13 cellular contexts compared by ENCODE assay signal in the genomic region with DNA sequence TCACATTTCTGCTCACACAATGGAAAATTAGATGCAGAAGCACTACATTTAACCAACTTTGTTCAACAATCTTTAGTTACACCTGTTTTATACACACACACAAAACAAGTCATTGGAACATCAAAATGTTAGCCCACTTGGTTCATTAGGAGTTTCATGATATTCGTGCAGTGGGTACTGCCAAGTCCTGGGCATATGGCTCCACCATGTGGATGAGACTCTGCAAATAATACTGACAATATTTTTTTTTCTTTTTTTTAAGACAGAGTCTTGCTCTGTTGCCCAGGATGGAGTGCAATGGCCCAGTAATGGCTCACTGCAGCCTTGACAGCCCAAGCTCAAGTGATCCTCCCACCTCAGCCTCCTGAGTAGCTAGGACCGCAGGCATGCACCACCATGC. TPM values are rescaled to one million over a fixed set of nuclear protein-coding genes. Genes with fewer than 3 reads are reported as not detected.
A peak's percentile ranks its signal among the peaks of the same experiment; 100 is the strongest.
DNase-seq lines count a peak whose midpoint lies in the region; ATAC-seq and TF ChIP-seq lines count a peak whose summit lies in the region.
"Had no signal": no experiment of that assay in that cellular context is flagged by ENCODE, and none has a peak within 500 bp of the region (broad histone marks: within the 10 kb centered on the region; RNA-seq: fewer than 3 reads in every experiment).

No MANE protein-coding gene starts in this region.

- no peak for TF ChIP-seq POLR2A in HCT116 (IDR thresholded peaks at IDR 0.05; ENCODE audit: borderline replicate concordance, extremely low read depth, insufficient read depth, insufficient read length)

- DNase-seq in AG09309 (ENCODE audit: low read depth) (no peak), HCT116 (ENCODE audit: low read depth, low spot score) (no peak), astrocyte of the hippocampus (ENCODE audit: low read depth, low spot score) (peak; percentile 30), iris pigment epithelial cell (ENCODE audit: low read depth) (peak; percentile 3), NCI-H146 (lab: John Stamatoyannopoulos, UW) (no peak), NCI-H748 (lab: John Stamatoyannopoulos, UW; ENCODE audit: unreplicated experiment) (no peak)
- no peak for DNase-seq in NK-92 treated with Interleukin-12 subunit alpha and Interleukin-12 subunit beta, amount 100 ng/mL, for 24 hours (lab: John Stamatoyannopoulos, UW)
- DNase-seq in activated T-cell treated with anti-CD3 and anti-CD28 coated beads, Interleukin-2, amount 50 U/mL, for 1 hour = no peak
- DNase-seq: activated effector memory CD4-positive, alpha-beta T cell treated with anti-CD3 and anti-CD28 coated beads, Interleukin-2, amount 50 U/mL, for 16 hours; CD4-positive, CD25-positive, alpha-beta regulatory T cell; effector memory CD4-positive, alpha-beta T cell; islet precursor cell; substantia nigra had no signal

- no peaks in the 10 kb centered on the region for H3K9me2 ChIP-seq in HCT116 (ENCODE audit: insufficient read depth)

- H3K9ac ChIP-seq in HCT116 (ENCODE audit: low read length) = no peak overlapping the region

- POLR2A ChIA-PET in HCT116 (lab: Charles Lee) = no interaction called here

- H3K79me2 ChIP-seq in HCT116 (ENCODE audit: insufficient read depth, low read length) = no peaks in the 10 kb centered on the region

- H3K4me1 ChIP-seq in HCT116 (ENCODE audit: control insufficient read depth in 1 of 2, insufficient read depth in 2 of 2, low read length in 2 of 2) = no peaks in the 10 kb centered on the region; a peak in 1 of 4 replicates

- H3K27ac ChIP-seq in HCT116 (ENCODE audit: low read depth, low read length) = no peak overlapping the region

- H3K27me3 ChIP-seq in HCT116 (ENCODE audit: insufficient read depth, low read length) = no peaks in the 10 kb centered on the region

- H3K9me3 ChIP-seq in HCT116 (ENCODE audit: control insufficient read depth in 1 of 2, insufficient read depth in 1 of 2, low read depth in 1 of 2, low read length in 2 of 2) = no peaks in the 10 kb centered on the region

- no peak overlapping the region for H3K4me3 ChIP-seq in AG09309 (ENCODE audit: control insufficient read depth, low read depth, low read length)
- no peak overlapping the region for H3K4me3 ChIP-seq in HCT116 (replicated peaks in 1 of 2; ENCODE audit: low read depth in 1 of 2, low read length in 2 of 2)

- ATAC-seq in HCT116 = peak; percentile 66

- no peaks in the 10 kb centered on the region for H3K36me3 ChIP-seq in HCT116 (ENCODE audit: control insufficient read depth in 1 of 2, insufficient read depth in 2 of 2, low read length in 2 of 2)

- H2AFZ ChIP-seq in HCT116 (ENCODE audit: low read depth, low read length, poor library complexity, severe bottlenecking) = no peak overlapping the region

- H3K4me2 ChIP-seq in HCT116 (ENCODE audit: low read length) = no peak overlapping the region

- TF ChIP-seq CTCF in AG09309 (IDR thresholded peaks at IDR 0.05; ENCODE audit: control insufficient read depth, insufficient read depth, low read depth, low read length, missing control alignments) (peak; percentile 11), HCT116 (IDR thresholded peaks at IDR 0.05 in 2 of 3, conservative IDR thresholded peaks at IDR 0.05 in 1 of 3; ENCODE audit: borderline replicate concordance in 1 of 3, insufficient read depth in 1 of 3, low read depth in 2 of 3, low read length in 2 of 3) (peak in 2 of 3 experiments; percentile 13 to 26; a peak in 3 of 6 replicates)

- RAD21 ChIA-PET in HCT116 (lab: Charles Lee; ENCODE audit: low non-redundant PET in 1 of 2, low total read pairs in 2 of 2, uncharacterized antibody in 2 of 2, unreplicated experiment in 2 of 2) = no interaction called here

- BruUV-seq in HCT116 (replicated peaks; lab: Mats Ljungman, UMichigan) = no TSS peak

- intact Hi-C loops in HCT116 (cut with micrococcal nuclease) = loop anchor here (1.0 kb wide), 1 partner anchor 95 kb away; no protein-coding TSS in a partner anchor

- TF ChIP-seq RAD21 in HCT116 (IDR thresholded peaks at IDR 0.05; ENCODE audit: low read depth) = peak; percentile 56

- H4K20me1 ChIP-seq in HCT116 (ENCODE audit: insufficient read depth) = no peaks in the 10 kb centered on the region

- CTCF ChIA-PET in HCT116 (lab: Charles Lee) = no interaction called here

TF ChIP-seq in HCT116, 20 proteins besides CTCF, POLR2A, EP300 and RAD21:
- TF ChIP-seq, protein P1, sequence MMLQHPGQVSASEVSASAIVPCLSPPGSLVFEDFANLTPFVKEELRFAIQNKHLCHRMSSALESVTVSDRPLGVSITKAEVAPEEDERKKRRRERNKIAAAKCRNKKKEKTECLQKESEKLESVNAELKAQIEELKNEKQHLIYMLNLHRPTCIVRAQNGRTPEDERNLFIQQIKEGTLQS (IDR thresholded peaks at IDR 0.05) = no peak

RNA-seq across cellular contexts. Expression of a gene that starts 34.5 kb away (rescaled TPM):
- 6.3 TPM for total RNA-seq in HCT116 (2021; ENCODE audit: unreplicated experiment)
- 1.2 and 2.0 TPM in 2 replicates for polyA plus RNA-seq in HCT116 (2012)
- polyA plus RNA-seq: CD4-positive, CD25-positive, alpha-beta regulatory T cell had no signal

Comparison
In these comparisons a context has a peak if more than half of its experiments do, and no peak if none do; other contexts are left out.
1. DNase-seq: peak in astrocyte of the hippocampus (single experiment) and iris pigment epithelial cell (single experiment); none in AG09309 (single experiment), HCT116 (single experiment), NCI-H146 (single experiment), NCI-H748 (single experiment), NK-92 treated with Interleukin-12 subunit alpha and Interleukin-12 subunit beta, amount 100 ng/mL, for 24 hours (single experiment) and activated T-cell treated with anti-CD3 and anti-CD28 coated beads, Interleukin-2, amount 50 U/mL, for 1 hour (single experiment).